In genomic region chr10:119344381-119344780, GRCh38 we compare ENCODE assay signal across 1 cellular context.
TF ChIP-seq lines count a peak whose summit lies in the region.

No MANE protein-coding gene starts in this region.

TF ChIP-seq in WTC11, 78 proteins besides CTCF, POLR2A, EP300 and RAD21 (continued from another document):
- TF ChIP-seq MLX (CRISPR knock-in tag; IDR thresholded peaks at IDR 0.05) = no peak
- TF ChIP-seq, protein P1, sequence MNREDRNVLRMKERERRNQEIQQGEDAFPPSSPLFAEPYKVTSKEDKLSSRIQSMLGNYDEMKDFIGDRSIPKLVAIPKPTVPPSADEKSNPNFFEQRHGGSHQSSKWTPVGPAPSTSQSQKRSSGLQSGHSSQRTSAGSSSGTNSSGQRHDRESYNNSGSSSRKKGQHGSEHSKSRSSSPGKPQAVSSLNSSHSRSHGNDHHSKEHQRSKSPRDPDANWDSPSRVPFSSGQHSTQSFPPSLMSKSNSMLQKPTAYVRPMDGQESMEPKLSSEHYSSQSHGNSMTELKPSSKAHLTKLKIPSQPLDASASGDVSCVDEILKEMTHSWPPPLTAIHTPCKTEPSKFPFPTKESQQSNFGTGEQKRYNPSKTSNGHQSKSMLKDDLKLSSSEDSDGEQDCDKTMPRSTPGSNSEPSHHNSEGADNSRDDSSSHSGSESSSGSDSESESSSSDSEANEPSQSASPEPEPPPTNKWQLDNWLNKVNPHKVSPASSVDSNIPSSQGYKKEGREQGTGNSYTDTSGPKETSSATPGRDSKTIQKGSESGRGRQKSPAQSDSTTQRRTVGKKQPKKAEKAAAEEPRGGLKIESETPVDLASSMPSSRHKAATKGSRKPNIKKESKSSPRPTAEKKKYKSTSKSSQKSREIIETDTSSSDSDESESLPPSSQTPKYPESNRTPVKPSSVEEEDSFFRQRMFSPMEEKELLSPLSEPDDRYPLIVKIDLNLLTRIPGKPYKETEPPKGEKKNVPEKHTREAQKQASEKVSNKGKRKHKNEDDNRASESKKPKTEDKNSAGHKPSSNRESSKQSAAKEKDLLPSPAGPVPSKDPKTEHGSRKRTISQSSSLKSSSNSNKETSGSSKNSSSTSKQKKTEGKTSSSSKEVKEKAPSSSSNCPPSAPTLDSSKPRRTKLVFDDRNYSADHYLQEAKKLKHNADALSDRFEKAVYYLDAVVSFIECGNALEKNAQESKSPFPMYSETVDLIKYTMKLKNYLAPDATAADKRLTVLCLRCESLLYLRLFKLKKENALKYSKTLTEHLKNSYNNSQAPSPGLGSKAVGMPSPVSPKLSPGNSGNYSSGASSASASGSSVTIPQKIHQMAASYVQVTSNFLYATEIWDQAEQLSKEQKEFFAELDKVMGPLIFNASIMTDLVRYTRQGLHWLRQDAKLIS (CRISPR knock-in tag; IDR thresholded peaks at IDR 0.05; ENCODE audit: borderline replicate concordance) = no peak
- TF ChIP-seq, protein P2, sequence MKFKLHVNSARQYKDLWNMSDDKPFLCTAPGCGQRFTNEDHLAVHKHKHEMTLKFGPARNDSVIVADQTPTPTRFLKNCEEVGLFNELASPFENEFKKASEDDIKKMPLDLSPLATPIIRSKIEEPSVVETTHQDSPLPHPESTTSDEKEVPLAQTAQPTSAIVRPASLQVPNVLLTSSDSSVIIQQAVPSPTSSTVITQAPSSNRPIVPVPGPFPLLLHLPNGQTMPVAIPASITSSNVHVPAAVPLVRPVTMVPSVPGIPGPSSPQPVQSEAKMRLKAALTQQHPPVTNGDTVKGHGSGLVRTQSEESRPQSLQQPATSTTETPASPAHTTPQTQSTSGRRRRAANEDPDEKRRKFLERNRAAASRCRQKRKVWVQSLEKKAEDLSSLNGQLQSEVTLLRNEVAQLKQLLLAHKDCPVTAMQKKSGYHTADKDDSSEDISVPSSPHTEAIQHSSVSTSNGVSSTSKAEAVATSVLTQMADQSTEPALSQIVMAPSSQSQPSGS (CRISPR knock-in tag; IDR thresholded peaks at IDR 0.05; ENCODE audit: borderline replicate concordance, low read depth) = no peak
- TF ChIP-seq ZNF423 (CRISPR knock-in tag; IDR thresholded peaks at IDR 0.05) = no peak
- TF ChIP-seq ZBTB43 (CRISPR knock-in tag; IDR thresholded peaks at IDR 0.05) = no peak
- no peak for TF ChIP-seq ZNF532 (CRISPR knock-in tag; IDR thresholded peaks at IDR 0.05; ENCODE audit: borderline replicate concordance)
- TF ChIP-seq SP1 (CRISPR knock-in tag; conservative IDR thresholded peaks at IDR 0.05) = no peak
- no peak for TF ChIP-seq EMX1 (CRISPR knock-in tag; IDR thresholded peaks at IDR 0.05)
